ENCODE assay signal across 1 cellular context in genomic region chr7:106569500-106569929, GRCh38.
TF ChIP-seq lines count a peak whose summit lies in the region.

No MANE protein-coding gene starts in this region.

TF ChIP-seq in HepG2, 621 proteins besides CTCF, POLR2A, EP300 and RAD21:
- TF ChIP-seq TRIM22 (IDR thresholded peaks at IDR 0.05): no peak
- TF ChIP-seq ZNF274 (CRISPR knock-in tag; IDR thresholded peaks at IDR 0.05): no peak
- TF ChIP-seq RFXAP (CRISPR knock-in tag; IDR thresholded peaks at IDR 0.05; ENCODE audit: borderline replicate concordance): no peak
- no peak for TF ChIP-seq ZFP82 (CRISPR knock-in tag; IDR thresholded peaks at IDR 0.05; ENCODE audit: borderline replicate concordance)
- TF ChIP-seq ELF4 (CRISPR knock-in tag; IDR thresholded peaks at IDR 0.05; ENCODE audit: borderline replicate concordance): no peak
TF ChIP-seq in HepG2: peak in this region for 0.
